2 cellular contexts compared by ENCODE assay signal in the genomic region with DNA sequence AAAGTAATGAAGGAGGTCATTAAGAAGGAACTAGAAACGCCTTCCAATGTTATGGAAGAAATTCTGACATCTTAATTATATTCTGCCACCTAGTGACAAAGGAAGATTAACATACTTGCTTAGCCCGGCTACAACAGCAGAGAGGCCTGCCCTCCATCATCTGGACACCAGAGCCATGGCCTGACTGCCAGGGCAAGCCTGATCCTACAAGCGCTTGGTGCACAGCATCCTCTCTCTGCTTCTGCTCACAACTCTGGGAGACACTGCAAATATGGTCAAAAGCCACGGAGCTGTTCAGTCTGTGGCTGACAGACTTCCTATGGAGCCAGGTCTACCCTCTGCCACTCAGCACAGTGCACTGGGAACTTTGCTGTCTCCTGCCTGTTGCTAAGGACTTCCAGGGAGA.
TF ChIP-seq lines count a peak whose summit lies in the region.

No MANE protein-coding gene starts in this region.

TF ChIP-seq in GM23338, 12 proteins besides CTCF, POLR2A, EP300 and RAD21 (continued from another document and continues in another):
- no peak for TF ChIP-seq ZNF114 (CRISPR knock-in tag; IDR thresholded peaks at IDR 0.05)
- TF ChIP-seq, protein P1, sequence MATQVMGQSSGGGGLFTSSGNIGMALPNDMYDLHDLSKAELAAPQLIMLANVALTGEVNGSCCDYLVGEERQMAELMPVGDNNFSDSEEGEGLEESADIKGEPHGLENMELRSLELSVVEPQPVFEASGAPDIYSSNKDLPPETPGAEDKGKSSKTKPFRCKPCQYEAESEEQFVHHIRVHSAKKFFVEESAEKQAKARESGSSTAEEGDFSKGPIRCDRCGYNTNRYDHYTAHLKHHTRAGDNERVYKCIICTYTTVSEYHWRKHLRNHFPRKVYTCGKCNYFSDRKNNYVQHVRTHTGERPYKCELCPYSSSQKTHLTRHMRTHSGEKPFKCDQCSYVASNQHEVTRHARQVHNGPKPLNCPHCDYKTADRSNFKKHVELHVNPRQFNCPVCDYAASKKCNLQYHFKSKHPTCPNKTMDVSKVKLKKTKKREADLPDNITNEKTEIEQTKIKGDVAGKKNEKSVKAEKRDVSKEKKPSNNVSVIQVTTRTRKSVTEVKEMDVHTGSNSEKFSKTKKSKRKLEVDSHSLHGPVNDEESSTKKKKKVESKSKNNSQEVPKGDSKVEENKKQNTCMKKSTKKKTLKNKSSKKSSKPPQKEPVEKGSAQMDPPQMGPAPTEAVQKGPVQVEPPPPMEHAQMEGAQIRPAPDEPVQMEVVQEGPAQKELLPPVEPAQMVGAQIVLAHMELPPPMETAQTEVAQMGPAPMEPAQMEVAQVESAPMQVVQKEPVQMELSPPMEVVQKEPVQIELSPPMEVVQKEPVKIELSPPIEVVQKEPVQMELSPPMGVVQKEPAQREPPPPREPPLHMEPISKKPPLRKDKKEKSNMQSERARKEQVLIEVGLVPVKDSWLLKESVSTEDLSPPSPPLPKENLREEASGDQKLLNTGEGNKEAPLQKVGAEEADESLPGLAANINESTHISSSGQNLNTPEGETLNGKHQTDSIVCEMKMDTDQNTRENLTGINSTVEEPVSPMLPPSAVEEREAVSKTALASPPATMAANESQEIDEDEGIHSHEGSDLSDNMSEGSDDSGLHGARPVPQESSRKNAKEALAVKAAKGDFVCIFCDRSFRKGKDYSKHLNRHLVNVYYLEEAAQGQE (IDR thresholded peaks at IDR 0.05; ENCODE audit: unreplicated experiment) = no peak
- TF ChIP-seq, protein P2, sequence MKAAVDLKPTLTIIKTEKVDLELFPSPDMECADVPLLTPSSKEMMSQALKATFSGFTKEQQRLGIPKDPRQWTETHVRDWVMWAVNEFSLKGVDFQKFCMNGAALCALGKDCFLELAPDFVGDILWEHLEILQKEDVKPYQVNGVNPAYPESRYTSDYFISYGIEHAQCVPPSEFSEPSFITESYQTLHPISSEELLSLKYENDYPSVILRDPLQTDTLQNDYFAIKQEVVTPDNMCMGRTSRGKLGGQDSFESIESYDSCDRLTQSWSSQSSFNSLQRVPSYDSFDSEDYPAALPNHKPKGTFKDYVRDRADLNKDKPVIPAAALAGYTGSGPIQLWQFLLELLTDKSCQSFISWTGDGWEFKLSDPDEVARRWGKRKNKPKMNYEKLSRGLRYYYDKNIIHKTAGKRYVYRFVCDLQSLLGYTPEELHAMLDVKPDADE (IDR thresholded peaks at IDR 0.05) = no peak
- TF ChIP-seq, protein P3, sequence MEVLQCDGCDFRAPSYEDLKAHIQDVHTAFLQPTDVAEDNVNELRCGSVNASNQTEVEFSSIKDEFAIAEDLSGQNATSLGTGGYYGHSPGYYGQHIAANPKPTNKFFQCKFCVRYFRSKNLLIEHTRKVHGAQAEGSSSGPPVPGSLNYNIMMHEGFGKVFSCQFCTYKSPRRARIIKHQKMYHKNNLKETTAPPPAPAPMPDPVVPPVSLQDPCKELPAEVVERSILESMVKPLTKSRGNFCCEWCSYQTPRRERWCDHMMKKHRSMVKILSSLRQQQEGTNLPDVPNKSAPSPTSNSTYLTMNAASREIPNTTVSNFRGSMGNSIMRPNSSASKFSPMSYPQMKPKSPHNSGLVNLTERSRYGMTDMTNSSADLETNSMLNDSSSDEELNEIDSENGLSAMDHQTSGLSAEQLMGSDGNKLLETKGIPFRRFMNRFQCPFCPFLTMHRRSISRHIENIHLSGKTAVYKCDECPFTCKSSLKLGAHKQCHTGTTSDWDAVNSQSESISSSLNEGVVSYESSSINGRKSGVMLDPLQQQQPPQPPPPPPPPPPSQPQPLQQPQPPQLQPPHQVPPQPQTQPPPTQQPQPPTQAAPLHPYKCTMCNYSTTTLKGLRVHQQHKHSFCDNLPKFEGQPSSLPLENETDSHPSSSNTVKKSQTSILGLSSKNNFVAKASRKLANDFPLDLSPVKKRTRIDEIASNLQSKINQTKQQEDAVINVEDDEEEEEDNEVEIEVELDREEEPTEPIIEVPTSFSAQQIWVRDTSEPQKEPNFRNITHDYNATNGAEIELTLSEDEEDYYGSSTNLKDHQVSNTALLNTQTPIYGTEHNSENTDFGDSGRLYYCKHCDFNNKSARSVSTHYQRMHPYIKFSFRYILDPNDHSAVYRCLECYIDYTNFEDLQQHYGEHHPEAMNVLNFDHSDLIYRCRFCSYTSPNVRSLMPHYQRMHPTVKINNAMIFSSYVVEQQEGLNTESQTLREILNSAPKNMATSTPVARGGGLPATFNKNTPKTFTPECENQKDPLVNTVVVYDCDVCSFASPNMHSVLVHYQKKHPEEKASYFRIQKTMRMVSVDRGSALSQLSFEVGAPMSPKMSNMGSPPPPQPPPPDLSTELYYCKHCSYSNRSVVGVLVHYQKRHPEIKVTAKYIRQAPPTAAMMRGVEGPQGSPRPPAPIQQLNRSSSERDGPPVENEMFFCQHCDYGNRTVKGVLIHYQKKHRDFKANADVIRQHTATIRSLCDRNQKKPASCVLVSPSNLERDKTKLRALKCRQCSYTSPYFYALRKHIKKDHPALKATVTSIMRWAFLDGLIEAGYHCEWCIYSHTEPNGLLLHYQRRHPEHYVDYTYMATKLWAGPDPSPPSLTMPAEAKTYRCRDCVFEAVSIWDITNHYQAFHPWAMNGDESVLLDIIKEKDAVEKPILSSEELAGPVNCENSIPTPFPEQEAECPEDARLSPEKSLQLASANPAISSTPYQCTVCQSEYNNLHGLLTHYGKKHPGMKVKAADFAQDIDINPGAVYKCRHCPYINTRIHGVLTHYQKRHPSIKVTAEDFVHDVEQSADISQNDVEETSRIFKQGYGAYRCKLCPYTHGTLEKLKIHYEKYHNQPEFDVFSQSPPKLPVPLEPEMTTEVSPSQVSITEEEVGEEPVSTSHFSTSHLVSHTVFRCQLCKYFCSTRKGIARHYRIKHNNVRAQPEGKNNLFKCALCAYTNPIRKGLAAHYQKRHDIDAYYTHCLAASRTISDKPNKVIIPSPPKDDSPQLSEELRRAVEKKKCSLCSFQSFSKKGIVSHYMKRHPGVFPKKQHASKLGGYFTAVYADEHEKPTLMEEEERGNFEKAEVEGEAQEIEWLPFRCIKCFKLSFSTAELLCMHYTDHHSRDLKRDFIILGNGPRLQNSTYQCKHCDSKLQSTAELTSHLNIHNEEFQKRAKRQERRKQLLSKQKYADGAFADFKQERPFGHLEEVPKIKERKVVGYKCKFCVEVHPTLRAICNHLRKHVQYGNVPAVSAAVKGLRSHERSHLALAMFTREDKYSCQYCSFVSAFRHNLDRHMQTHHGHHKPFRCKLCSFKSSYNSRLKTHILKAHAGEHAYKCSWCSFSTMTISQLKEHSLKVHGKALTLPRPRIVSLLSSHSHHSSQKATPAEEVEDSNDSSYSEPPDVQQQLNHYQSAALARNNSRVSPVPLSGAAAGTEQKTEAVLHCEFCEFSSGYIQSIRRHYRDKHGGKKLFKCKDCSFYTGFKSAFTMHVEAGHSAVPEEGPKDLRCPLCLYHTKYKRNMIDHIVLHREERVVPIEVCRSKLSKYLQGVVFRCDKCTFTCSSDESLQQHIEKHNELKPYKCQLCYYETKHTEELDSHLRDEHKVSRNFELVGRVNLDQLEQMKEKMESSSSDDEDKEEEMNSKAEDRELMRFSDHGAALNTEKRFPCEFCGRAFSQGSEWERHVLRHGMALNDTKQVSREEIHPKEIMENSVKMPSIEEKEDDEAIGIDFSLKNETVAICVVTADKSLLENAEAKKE (CRISPR knock-in tag; IDR thresholded peaks at IDR 0.05) = no peak
- TF ChIP-seq EZH2phosphoT487 (IDR thresholded peaks at IDR 0.05; ENCODE audit: unreplicated experiment) = no peak
- TF ChIP-seq ZNF331 (CRISPR knock-in tag; IDR thresholded peaks at IDR 0.05; ENCODE audit: low read depth) = no peak
- no peak for TF ChIP-seq STAT1 (IDR thresholded peaks at IDR 0.05; ENCODE audit: unreplicated experiment)
- TF ChIP-seq CREB1 (CRISPR knock-in tag; IDR thresholded peaks at IDR 0.05; ENCODE audit: low read depth) = no peak
- no peak for TF ChIP-seq JUNB (IDR thresholded peaks at IDR 0.05; ENCODE audit: unreplicated experiment)
- no peak for TF ChIP-seq EZH2 (IDR thresholded peaks at IDR 0.05; ENCODE audit: low read depth, unreplicated experiment)

TF ChIP-seq in endothelial cell of umbilical vein, 7 proteins besides CTCF, POLR2A, EP300 and RAD21:
- TF ChIP-seq JUN (IDR thresholded peaks at IDR 0.05; ENCODE audit: borderline replicate concordance, insufficient read depth, insufficient read length, low read depth) = no peak
- no peak for TF ChIP-seq MYC (IDR thresholded peaks at IDR 0.05; ENCODE audit: low read depth, low read length)
